Comparison of ENCODE assay signal across 23 cellular contexts in the genomic region with DNA sequence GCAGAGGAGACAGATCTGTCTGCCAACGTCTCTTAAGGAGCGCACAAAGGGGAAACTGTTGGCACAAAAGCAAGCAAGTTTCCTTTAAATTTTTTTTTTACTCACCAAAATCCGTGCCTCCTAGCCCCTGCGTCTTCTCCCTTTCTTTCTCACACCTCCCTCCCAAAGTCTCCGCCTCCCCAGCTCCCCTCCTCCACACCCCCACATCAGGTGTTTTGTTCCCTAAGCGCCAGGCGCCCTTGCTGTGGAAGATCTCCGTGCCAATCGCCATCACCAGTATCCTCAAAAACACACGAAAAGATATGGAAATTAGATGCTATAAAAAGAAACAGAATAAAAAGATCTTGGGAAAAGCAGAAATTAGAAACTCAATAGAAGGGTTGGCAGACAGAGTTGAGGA.
DNase-seq lines count a peak whose midpoint lies in the region; ATAC-seq and TF ChIP-seq lines count a peak whose summit lies in the region.
"Had no signal": no experiment of that assay in that cellular context is flagged by ENCODE, and none has a peak within 500 bp of the region (broad histone marks: within the 10 kb centered on the region; RNA-seq: fewer than 3 reads in every experiment).

No MANE protein-coding gene starts in this region.

- H3K4me3 Mint-ChIP-seq in GM23338 (no peak overlapping the region), brain (peak overlapping the region in 1 of 5 experiments; percentile 38)
- H3K4me3 Mint-ChIP-seq: CD14-positive monocyte; CD4-positive, alpha-beta memory T cell; CD4-positive, CD25-positive, alpha-beta regulatory T cell had no signal

- peaks cover 7% of the 10 kb centered on the region for H3K27me3 Mint-ChIP-seq in GM23338 (ENCODE audit: insufficient read depth, low read depth, poor library complexity)
- peaks cover 4% of the 10 kb centered on the region for H3K27me3 Mint-ChIP-seq in brain

- intact Hi-C loops in head of caudate nucleus (cut with DNase I) = no loop called here

- peak overlapping the region; percentile 44; the same call in 1 of the 2 replicates for H3K4me2 ChIP-seq in GM23338
- H3K4me2 ChIP-seq: BLaER1 had no signal

- no peaks in the 10 kb centered on the region; the same call in 1 of the 2 replicates for H3K36me3 ChIP-seq in GM23338 (ENCODE audit: insufficient read depth)
- H3K36me3 ChIP-seq: BE2C, BLaER1 had no signal

- no peaks in the 10 kb centered on the region for H4K20me1 ChIP-seq in GM23338 (replicated peaks; ENCODE audit: insufficient read depth)
- H4K20me1 ChIP-seq: BLaER1 had no signal

- peaks cover 10% of the 10 kb centered on the region; the same call in 1 of the 2 replicates for H3K4me1 ChIP-seq in GM23338 (ENCODE audit: insufficient read depth)
- H3K4me1 ChIP-seq: BE2C, BLaER1 had no signal

- H3K27me3 ChIP-seq in GM23338 (ENCODE audit: insufficient read depth) = no peaks in the 10 kb centered on the region
- H3K27me3 ChIP-seq: BLaER1 had no signal

- H3K27ac Mint-ChIP-seq in GM23338 = no peak overlapping the region
- H3K27ac Mint-ChIP-seq in brain = peak overlapping the region in 3 of 5 experiments; percentile 8 to 54 (median 30)
- H3K27ac Mint-ChIP-seq: CD14-positive monocyte; CD4-positive, alpha-beta memory T cell had no signal

- H3K4me3 ChIP-seq in GM23338 = no peak overlapping the region
- H3K4me3 ChIP-seq: BLaER1, GM12878 had no signal

- H3K9me3 Mint-ChIP-seq in GM23338 (no peaks in the 10 kb centered on the region), brain (no peaks in the 10 kb centered on the region)
- H3K9me3 Mint-ChIP-seq: CD4-positive, alpha-beta memory T cell had no signal

- no peaks in the 10 kb centered on the region for H3K79me2 ChIP-seq in GM23338 (replicated peaks; ENCODE audit: insufficient read depth)

- H3K4me1 Mint-ChIP-seq in GM23338 = peaks cover 26% of the 10 kb centered on the region
- peaks cover 40% of the 10 kb centered on the region for H3K4me1 Mint-ChIP-seq in brain
- H3K4me1 Mint-ChIP-seq: CD14-positive monocyte; CD4-positive, alpha-beta memory T cell; CD4-positive, CD25-positive, alpha-beta regulatory T cell had no signal

- TF ChIP-seq CTCF in GM23338 (conservative IDR thresholded peaks at IDR 0.05; ENCODE audit: low read depth in 2 of 2) (no peak), brain (conservative IDR thresholded peaks at IDR 0.05) (no peak), omental fat pad (IDR thresholded peaks at IDR 0.05) (no peak)

- H3K9me2 ChIP-seq in GM23338 (ENCODE audit: insufficient read depth) = no peaks in the 10 kb centered on the region

- H3K27ac ChIP-seq in GM23338 (ENCODE audit: low read depth) = no peak overlapping the region
- H3K27ac ChIP-seq: BLaER1 had no signal

- DNase-seq in GM23338 (ENCODE audit: low spot score) (no peak), head of caudate nucleus (peak in 30 of 42 donors; percentile 21 to 73 (median 43)), putamen (ENCODE audit: low spot score) (peak; percentile 43), NOMO-1 treated with DMSO at 0.1 percent for 48 hours (lab: John Stamatoyannopoulos, UW; ENCODE audit: unreplicated experiment) (no peak), NCI-H82 treated with DMSO at 0.1 percent for 48 hours (lab: John Stamatoyannopoulos, UW; ENCODE audit: unreplicated experiment) (no peak), omental fat pad (ENCODE audit: low spot score) (no peak)
- DNase-seq in NK-92 treated with Interleukin-12 subunit alpha and Interleukin-12 subunit beta, amount 100 ng/mL, for 24 hours (lab: John Stamatoyannopoulos, UW) = no peak
- DNase-seq: 8988T; ACHN; BE2C; C1 segment of cervical spinal cord; CD4-positive, alpha-beta memory T cell; CD4-positive, CD25-positive, alpha-beta regulatory T cell; DMS 273 treated with DMSO at 0.1 percent for 48 hours; DMS153; DMS79; DND-41; EL; GDM1 had no signal

- no peaks in the 10 kb centered on the region for H3K36me3 Mint-ChIP-seq in GM23338 (ENCODE audit: low read depth)
- H3K36me3 Mint-ChIP-seq in brain = no peaks in the 10 kb centered on the region
- H3K36me3 Mint-ChIP-seq: CD14-positive monocyte; CD4-positive, alpha-beta memory T cell; CD4-positive, CD25-positive, alpha-beta regulatory T cell had no signal

- H3F3A ChIP-seq in GM23338 (replicated peaks; ENCODE audit: low read depth) = no peaks in the 10 kb centered on the region

- ATAC-seq in GM23338 (peak; percentile 60), omental fat pad (ENCODE audit: low FRiP score) (no peak)
- ATAC-seq: GM12878 had no signal

- peak overlapping the region; percentile 57; the same call in 1 of the 2 replicates for H2AFZ ChIP-seq in GM23338

TF ChIP-seq in GM23338, 12 proteins besides CTCF, POLR2A, EP300 and RAD21:
- TF ChIP-seq NANOG (IDR thresholded peaks at IDR 0.05; ENCODE audit: borderline replicate concordance) = no peak
- TF ChIP-seq, protein P1, sequence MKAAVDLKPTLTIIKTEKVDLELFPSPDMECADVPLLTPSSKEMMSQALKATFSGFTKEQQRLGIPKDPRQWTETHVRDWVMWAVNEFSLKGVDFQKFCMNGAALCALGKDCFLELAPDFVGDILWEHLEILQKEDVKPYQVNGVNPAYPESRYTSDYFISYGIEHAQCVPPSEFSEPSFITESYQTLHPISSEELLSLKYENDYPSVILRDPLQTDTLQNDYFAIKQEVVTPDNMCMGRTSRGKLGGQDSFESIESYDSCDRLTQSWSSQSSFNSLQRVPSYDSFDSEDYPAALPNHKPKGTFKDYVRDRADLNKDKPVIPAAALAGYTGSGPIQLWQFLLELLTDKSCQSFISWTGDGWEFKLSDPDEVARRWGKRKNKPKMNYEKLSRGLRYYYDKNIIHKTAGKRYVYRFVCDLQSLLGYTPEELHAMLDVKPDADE (IDR thresholded peaks at IDR 0.05) = no peak
- no peak for TF ChIP-seq JUNB (IDR thresholded peaks at IDR 0.05; ENCODE audit: unreplicated experiment)
- TF ChIP-seq POLR2AphosphoS5 (IDR thresholded peaks at IDR 0.05; ENCODE audit: low read depth) = no peak
- no peak for TF ChIP-seq EZH2 (IDR thresholded peaks at IDR 0.05; ENCODE audit: low read depth, unreplicated experiment)
- TF ChIP-seq CREB1 (CRISPR knock-in tag; IDR thresholded peaks at IDR 0.05; ENCODE audit: low read depth) = no peak
- TF ChIP-seq EZH2phosphoT487 (IDR thresholded peaks at IDR 0.05; ENCODE audit: unreplicated experiment) = no peak
- no peak for TF ChIP-seq ZNF331 (CRISPR knock-in tag; IDR thresholded peaks at IDR 0.05; ENCODE audit: low read depth)

Comparison
In these comparisons a context has a peak if more than half of its experiments do, and no peak if none do; other contexts are left out.
1. DNase-seq: peak in head of caudate nucleus (30 of 42) and putamen (single experiment); none in GM23338 (single experiment), NOMO-1 treated with DMSO at 0.1 percent for 48 hours (single experiment), NK-92 treated with Interleukin-12 subunit alpha and Interleukin-12 subunit beta, amount 100 ng/mL, for 24 hours (single experiment), NCI-H82 treated with DMSO at 0.1 percent for 48 hours (single experiment) and omental fat pad (single experiment).